1 cellular context compared by ENCODE assay signal in genomic region chr2:203715744-203716143, GRCh38.
TF ChIP-seq lines count a peak whose summit lies in the region.

No MANE protein-coding gene starts in this region.

TF ChIP-seq in IMR-90, 13 proteins besides CTCF, POLR2A, EP300 and RAD21 (continued from another document):
- TF ChIP-seq USF2 (IDR thresholded peaks at IDR 0.05; ENCODE audit: low read depth, low read length) (no peak), FOS (IDR thresholded peaks at IDR 0.05; ENCODE audit: low read depth, low read length) (no peak), MAFK (IDR thresholded peaks at IDR 0.05; ENCODE audit: low read depth, low read length) (no peak), MXI1 (IDR thresholded peaks at IDR 0.05; ENCODE audit: borderline replicate concordance, low read depth, low read length) (no peak), RFX5 (IDR thresholded peaks at IDR 0.05; ENCODE audit: low read depth, low read length) (no peak), MAZ (IDR thresholded peaks at IDR 0.05; ENCODE audit: borderline replicate concordance, low read depth, low read length) (no peak), BHLHE40 (IDR thresholded peaks at IDR 0.05; ENCODE audit: low read depth, low read length) (no peak), NFE2L2 (IDR thresholded peaks at IDR 0.05; ENCODE audit: low read depth, low read length) (no peak), RCOR1 (IDR thresholded peaks at IDR 0.05; ENCODE audit: insufficient replicate concordance, low read length) (no peak)
